Comparison of ENCODE assay signal across 19 cellular contexts in the genomic region with DNA sequence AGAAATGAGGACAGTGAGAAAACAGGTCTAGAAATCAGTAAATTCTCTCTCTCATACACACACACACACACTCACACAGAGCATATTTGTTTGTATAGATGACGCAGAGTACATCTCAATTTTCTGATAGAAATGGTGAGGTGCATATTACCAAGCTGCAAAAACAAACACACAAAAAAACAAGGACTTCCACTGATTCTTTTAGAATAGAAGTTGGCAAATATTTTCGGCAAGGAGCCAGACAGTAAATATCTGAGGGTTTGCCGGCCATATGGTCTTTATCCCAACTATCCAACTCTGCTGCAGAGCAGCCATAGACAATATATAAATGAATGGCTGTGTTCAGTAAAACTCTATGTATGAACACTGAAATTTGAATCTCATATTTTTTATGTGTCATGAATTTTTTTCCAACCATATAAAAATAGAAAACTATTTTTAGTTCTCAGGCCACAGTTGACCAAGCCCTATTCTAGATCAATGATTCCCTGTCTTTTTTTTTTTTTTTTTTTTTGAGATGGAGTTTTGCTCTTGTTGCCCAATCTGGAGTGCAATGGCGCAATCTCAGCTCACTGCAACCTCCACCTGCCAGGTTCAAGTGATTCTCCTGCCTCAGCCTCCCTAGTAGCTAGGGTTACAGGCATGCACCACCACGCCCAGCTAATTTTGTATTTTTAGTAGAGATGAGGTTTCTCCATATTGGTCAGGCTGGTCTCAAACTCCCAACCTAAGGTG. TPM values are rescaled to one million over a fixed set of nuclear protein-coding genes. Genes with fewer than 3 reads are reported as not detected.
DNase-seq lines count a peak whose midpoint lies in the region; ATAC-seq, FAIRE-seq and TF ChIP-seq lines count a peak whose summit lies in the region.
"Had no signal": no experiment of that assay in that cellular context is flagged by ENCODE, and none has a peak within 500 bp of the region (broad histone marks: within the 10 kb centered on the region; RNA-seq: fewer than 3 reads in every experiment).

No MANE protein-coding gene starts in this region.

- no peak for FAIRE-seq in K562 (lab: Jason Lieb, UNC)
- FAIRE-seq: D721Med had no signal

- TF ChIP-seq CTCF in AG10803 (conservative IDR thresholded peaks at IDR 0.05; ENCODE audit: low read length) (no peak), K562 (IDR thresholded peaks at IDR 0.05 in 2 of 3, conservative IDR thresholded peaks at IDR 0.05 in 1 of 3; ENCODE audit: insufficient read depth in 2 of 3, low read depth in 1 of 3, low read length in 3 of 3) (no peak), fibroblast of the aortic adventitia (IDR thresholded peaks at IDR 0.05; ENCODE audit: insufficient read depth, low read length) (no peak), gastroesophageal sphincter (IDR thresholded peaks at IDR 0.05) (no peak)

- BruUV-seq in K562 (replicated peaks; lab: Mats Ljungman, UMichigan): no TSS peak

- H3K4me2 ChIP-seq in K562 (ENCODE audit: insufficient read depth, low read length): no peak overlapping the region

- no peak overlapping the region for H2AFZ ChIP-seq in K562 (ENCODE audit: low read depth, low read length)

- peak; percentile 24 for DNase-seq in AG10803 (ENCODE audit: low read depth)
- peak; percentile 38 for DNase-seq in MG63
- no peak for DNase-seq in K562 (ENCODE audit: extremely low read depth in 1 of 4, low spot score in 3 of 4)
- peak; percentile 44 for DNase-seq in fibroblast of the aortic adventitia (ENCODE audit: low read depth)
- no peak for DNase-seq in cardiac septum (ENCODE audit: low spot score)
- DNase-seq in G401 (ENCODE audit: low spot score): no peak
- no peak for DNase-seq in stimulated activated naive CD4-positive, alpha-beta T cell (lab: John Stamatoyannopoulos, UW)
- DNase-seq: ACHN; BE2C; CD4-positive, alpha-beta memory T cell; H9; Karpas-422; NCI-H1417; NCI-H2081; NCI-H226; Peyer's patch; Right ventricle myocardium superior had no signal

- no peaks in the 10 kb centered on the region for H3K9me1 ChIP-seq in K562 (ENCODE audit: control insufficient read depth, insufficient read depth, low read length)

- in situ Hi-C loops in K562 (cut with MboI) (no loop called here), G401 (cut with HindIII; ENCODE audit: low sequenced_read_pairs) (no loop called here)

- no peaks in the 10 kb centered on the region for H3K36me3 ChIP-seq in MG63
- peaks cover 20% of the 10 kb centered on the region; the same call in 2 of the 3 replicates for H3K36me3 ChIP-seq in K562 (ENCODE audit: control insufficient read depth, insufficient read depth, low read length)
- H3K36me3 ChIP-seq in gastroesophageal sphincter: no peaks in the 10 kb centered on the region
- H3K36me3 ChIP-seq: BE2C, Peyer's patch had no signal

- H3K27me3 ChIP-seq in MG63 (no peaks in the 10 kb centered on the region), K562 (ENCODE audit: control insufficient read depth in 2 of 2, insufficient read depth in 2 of 2, low read length in 2 of 2) (no peaks in the 10 kb centered on the region), gastroesophageal sphincter (no peaks in the 10 kb centered on the region)
- H3K27me3 ChIP-seq: BE2C, Peyer's patch had no signal

- TF ChIP-seq EP300 in K562 (IDR thresholded peaks at IDR 0.05; ENCODE audit: low read length) (no peak), gastroesophageal sphincter (IDR thresholded peaks at IDR 0.05) (no peak)

- ATAC-seq in K562: no peak
- no peak for ATAC-seq in gastroesophageal sphincter

- POLR2A ChIA-PET in K562 (lab: Yijun Ruan, JAX): interaction anchor here (0.8 kb wide), 1 partner anchor 10 kb away, joined by 3 read pairs; no protein-coding TSS in a partner anchor

- peaks cover 27% of the 10 kb centered on the region for H3K79me2 ChIP-seq in K562 (ENCODE audit: control insufficient read depth, insufficient read depth, low read length)

- CTCF ChIA-PET in K562 (lab: Yijun Ruan, JAX; ENCODE audit: low intra/inter-chr PET ratio): no interaction called here

- intact Hi-C loops in K562 (cut with micrococcal nuclease) (no loop called here), cardiac septum (cut with DNase I) (no loop called here)

- no peak for TF ChIP-seq RAD21 in K562 (CRISPR knock-in tag; conservative IDR thresholded peaks at IDR 0.05 in 1 of 2, IDR thresholded peaks at IDR 0.05 in 1 of 2)

- no peaks in the 10 kb centered on the region for H4K20me1 ChIP-seq in K562 (replicated peaks; ENCODE audit: control insufficient read depth, insufficient read depth, low read length)

- H3K4me1 ChIP-seq in K562 (replicated peaks in 1 of 2; ENCODE audit: control insufficient read depth in 2 of 2, insufficient read depth in 2 of 2, low read length in 2 of 2) (peaks cover 9 to 26% of the 10 kb centered on the region in 2 experiments; a peak in 4 of 5 replicates), gastroesophageal sphincter (no peaks in the 10 kb centered on the region)
- H3K4me1 ChIP-seq: BE2C, Peyer's patch had no signal

- H3K27ac ChIP-seq in K562 (ENCODE audit: extremely low read depth, low read depth, low read length) (no peak overlapping the region), gastroesophageal sphincter (no peak overlapping the region)
- H3K27ac ChIP-seq: Peyer's patch had no signal

- H3K9me3 ChIP-seq in MG63 (no peaks in the 10 kb centered on the region), K562 (replicated peaks; ENCODE audit: control insufficient read depth, insufficient read depth, low read depth, low read length) (no peaks in the 10 kb centered on the region), gastroesophageal sphincter (no peaks in the 10 kb centered on the region)
- H3K9me3 ChIP-seq: BE2C, Peyer's patch had no signal

- H3K9ac ChIP-seq in K562 (ENCODE audit: insufficient read depth in 1 of 2, low read depth in 2 of 2, low read length in 2 of 2): no peak overlapping the region

- no peak for TF ChIP-seq POLR2A in K562 (conservative IDR thresholded peaks at IDR 0.05)
- TF ChIP-seq POLR2A in gastroesophageal sphincter (IDR thresholded peaks at IDR 0.05): no peak

- 82% methylated on average over 3 of the region's 5 CpGs for WGBS in K562 (ENCODE audit: insufficient coverage, low coverage, missing lambda C conversion rate)
- 41 to 57% methylated on average over 4 to 5 of the region's 5 CpGs for WGBS in gastroesophageal sphincter (ENCODE audit: low coverage in 1 of 2), 2 donors

- H3K4me3 ChIP-seq in AG10803 (ENCODE audit: low read length): no peak overlapping the region
- no peak overlapping the region for H3K4me3 ChIP-seq in MG63
- H3K4me3 ChIP-seq in K562: no peak overlapping the region
- H3K4me3 ChIP-seq in fibroblast of the aortic adventitia (ENCODE audit: low read depth, low read length): no peak overlapping the region
- no peak overlapping the region for H3K4me3 ChIP-seq in gastroesophageal sphincter
- H3K4me3 ChIP-seq: Peyer's patch had no signal

TF ChIP-seq in K562, 482 proteins besides CTCF, POLR2A, EP300 and RAD21 (continues in another document):
- TF ChIP-seq, protein P1, sequence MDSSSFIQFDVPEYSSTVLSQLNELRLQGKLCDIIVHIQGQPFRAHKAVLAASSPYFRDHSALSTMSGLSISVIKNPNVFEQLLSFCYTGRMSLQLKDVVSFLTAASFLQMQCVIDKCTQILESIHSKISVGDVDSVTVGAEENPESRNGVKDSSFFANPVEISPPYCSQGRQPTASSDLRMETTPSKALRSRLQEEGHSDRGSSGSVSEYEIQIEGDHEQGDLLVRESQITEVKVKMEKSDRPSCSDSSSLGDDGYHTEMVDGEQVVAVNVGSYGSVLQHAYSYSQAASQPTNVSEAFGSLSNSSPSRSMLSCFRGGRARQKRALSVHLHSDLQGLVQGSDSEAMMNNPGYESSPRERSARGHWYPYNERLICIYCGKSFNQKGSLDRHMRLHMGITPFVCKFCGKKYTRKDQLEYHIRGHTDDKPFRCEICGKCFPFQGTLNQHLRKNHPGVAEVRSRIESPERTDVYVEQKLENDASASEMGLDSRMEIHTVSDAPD (CRISPR knock-in tag; IDR thresholded peaks at IDR 0.05): no peak
- TF ChIP-seq ZNF668 (CRISPR knock-in tag; IDR thresholded peaks at IDR 0.05) (no peak), KLF13 (tag; IDR thresholded peaks at IDR 0.05; ENCODE audit: borderline replicate concordance, low read depth) (no peak), RB1 (IDR thresholded peaks at IDR 0.05; ENCODE audit: low read depth) (no peak), TEAD4 (IDR thresholded peaks at IDR 0.05; ENCODE audit: low read length) (no peak), TEAD4 (CRISPR knock-in tag; IDR thresholded peaks at IDR 0.05; ENCODE audit: borderline replicate concordance) (no peak), HDAC8 (tag; IDR thresholded peaks at IDR 0.05) (no peak), NCOA2 (IDR thresholded peaks at IDR 0.05; ENCODE audit: partially characterized antibody in 2 of 2) (no peak), ZNF197 (CRISPR knock-in tag; IDR thresholded peaks at IDR 0.05; ENCODE audit: low read depth) (no peak), NRF1 (conservative IDR thresholded peaks at IDR 0.05 in 1 of 2, IDR thresholded peaks at IDR 0.05 in 1 of 2) (no peak), RBM14 (IDR thresholded peaks at IDR 0.05; ENCODE audit: borderline replicate concordance, insufficient read depth, low read depth, low read length) (no peak), CEBPB (tag; IDR thresholded peaks at IDR 0.05) (peak; percentile 58)

RNA-seq across cellular contexts. Expression of a gene that starts 19.8 kb away (rescaled TPM):
- not detected in 2 replicates for total RNA-seq in MG63 (2014; rRNA removed; shearing (Covaris generic); ENCODE audit: low replicate concordance)
- 10.6 and 11.9 TPM in 2 replicates for total RNA-seq in K562 (2011; cell fraction: chromatin; rRNA removed; ENCODE audit: low replicate concordance)
- 10.7 and 12.1 TPM in 2 replicates for total RNA-seq in K562 (2011; cell fraction: nucleolus; rRNA removed)
- 12.3 and 12.6 TPM in 2 replicates for total RNA-seq in K562 (2011; cell fraction: nucleoplasm; rRNA removed)
- 8.6 and 10.4 TPM in 2 replicates for total RNA-seq in K562 (2014; rRNA removed)
- 8.6 and 9.7 TPM in 2 replicates for total RNA-seq in K562 (2014; rRNA removed; fragmentation: Illumina TruSeq; extraction: Trizol)
- 6.2 and 7.1 TPM in 2 replicates for total RNA-seq in K562 (2015; rRNA removed; fragmentation: Illumina TruSeq; extraction: Trizol)
- 7.4 and 7.6 TPM in 2 replicates for total RNA-seq in K562 (2021)
- polyA plus RNA-seq in K562 (2011; rRNA removed): 5.2 and 9.3 TPM in 2 replicates
- polyA plus RNA-seq in K562 (2011; cell fraction: cytosol; rRNA removed): 5.4 and 7.5 TPM in 2 replicates
- 3.3 and 4.7 TPM in 2 replicates for polyA plus RNA-seq in K562 (2011; cell fraction: nucleus; rRNA removed)
- polyA plus RNA-seq in K562 (2012): 5.3 and 6.4 TPM in 2 replicates
- polyA plus RNA-seq in K562 (2014; fragmentation: Illumina TruSeq; extraction: Trizol): 9.1 and 10.1 TPM in 2 replicates
- 10 to 100 TPM; 15.5 to 21.4 TPM for polyA plus RNA-seq in K562 (2014; fragmentation: Nextera tagmentation; extraction: Ambion mirVana)
- polyA plus RNA-seq in K562 (2014; rRNA removed): 7.4 and 8.4 TPM in 2 replicates
- 7.5 and 9.6 TPM in 2 replicates for polyA minus RNA-seq in K562 (2011; rRNA and poly(A)+ RNA removed)
- 2.9 and 6.8 TPM in 2 replicates for polyA minus RNA-seq in K562 (2011; cell fraction: cytosol; rRNA and poly(A)+ RNA removed)
- 7.9 and 9.6 TPM in 2 replicates for polyA minus RNA-seq in K562 (2011; cell fraction: nucleus; rRNA and poly(A)+ RNA removed)
- under 0.01 and 1.2 TPM in 2 replicates for total RNA-seq in fibroblast of the aortic adventitia (ENCODE audit: low replicate concordance)
- total RNA-seq in cardiac septum: 1.9 TPM
- 1 to 10 TPM in 3 of 4 donors, under 1 TPM in 1; 0.47 to 7.3 (median 2.6) TPM for total RNA-seq in gastroesophageal sphincter
- total RNA-seq in G401 (2014; rRNA removed; shearing (Covaris generic)): not detected in 2 replicates

Comparison
In these comparisons a context has a peak if more than half of its experiments do, and no peak if none do; other contexts are left out.
1. DNase-seq: peak in AG10803 (single experiment), MG63 (single experiment) and fibroblast of the aortic adventitia (single experiment); none in K562 (0 of 4), cardiac septum (single experiment), G401 (single experiment) and stimulated activated naive CD4-positive, alpha-beta T cell (0 of 6).